17 cellular contexts compared by ENCODE assay signal in genomic region chr2:147483293-147483669, GRCh38.
"Had no signal": no experiment of that assay in that cellular context is flagged by ENCODE, and none has a peak within 500 bp of the region (broad histone marks: within the 10 kb centered on the region; RNA-seq: fewer than 3 reads in every experiment).

No MANE protein-coding gene starts in this region.

- H3K27me3 ChIP-seq: ascending aorta, foreskin keratinocyte, upper lobe of left lung had no signal

- H3K9me3 Mint-ChIP-seq: activated naive CD4-positive, alpha-beta T cell treated with anti-CD3 and anti-CD28 coated beads for 36 hours; activated naive CD8-positive, alpha-beta T cell treated with anti-CD3 and anti-CD28 coated beads, Interleukin-2, amount 50 U/mL, for 24 hours; activated T-helper 2 cell treated with anti-CD3 and anti-CD28 coated beads, Interferon-gamma antibody, Interleukin-2, Interleukin-4, amounts not matched to agents 10 μg/mL and 5 μg/mL and 100 μg/mL, durations not matched to agents 14 hours and 24 hours and 36 hours; natural killer cell had no signal

- H3K27me3 Mint-ChIP-seq: activated naive CD8-positive, alpha-beta T cell treated with anti-CD3 and anti-CD28 coated beads, Interleukin-2, amount 50 U/mL, for 24 hours had no signal

- H3K36me3 ChIP-seq: ascending aorta, upper lobe of left lung had no signal

- H3K4me3 ChIP-seq: ascending aorta, dorsolateral prefrontal cortex, mucosa of descending colon, upper lobe of left lung had no signal

- H3K4me1 ChIP-seq: ascending aorta, foreskin keratinocyte, upper lobe of left lung had no signal

- H3K4me3 Mint-ChIP-seq: activated naive CD4-positive, alpha-beta T cell treated with anti-CD3 and anti-CD28 coated beads for 36 hours; activated naive CD8-positive, alpha-beta T cell treated with anti-CD3 and anti-CD28 coated beads, Interleukin-2, amount 50 U/mL, for 24 hours; natural killer cell had no signal

- H3K27ac Mint-ChIP-seq: activated naive CD4-positive, alpha-beta T cell treated with anti-CD3 and anti-CD28 coated beads for 36 hours; activated naive CD8-positive, alpha-beta T cell treated with anti-CD3 and anti-CD28 coated beads, Interleukin-2, amount 50 U/mL, for 24 hours; activated T-helper 2 cell treated with anti-CD3 and anti-CD28 coated beads, Interferon-gamma antibody, Interleukin-2, Interleukin-4, amounts not matched to agents 10 μg/mL and 5 μg/mL and 100 μg/mL, durations not matched to agents 14 hours and 24 hours and 36 hours; natural killer cell had no signal

- H3K9me3 ChIP-seq: ascending aorta, mucosa of descending colon, upper lobe of left lung had no signal

- DNase-seq: activated CD4-positive, CD25-positive, alpha-beta regulatory T cell treated with anti-CD3 and anti-CD28 coated beads, Interleukin-2, amount 50 U/mL, for 72 hours; activated naive CD4-positive, alpha-beta T cell treated with anti-CD3 and anti-CD28 coated beads for 36 hours; activated naive CD8-positive, alpha-beta T cell treated with anti-CD3 and anti-CD28 coated beads, Interleukin-2, amount 50 U/mL, for 24 hours; dorsolateral prefrontal cortex; foreskin keratinocyte; head of caudate nucleus; left colon; mucosa of descending colon; natural killer cell; stimulated activated CD4-positive, alpha-beta T cell treated with anti-CD3 and anti-CD28 coated beads, Interleukin-15, amount 100 ng/mL, for 24 hours; stimulated activated CD4-positive, alpha-beta T cell treated with anti-CD3 and anti-CD28 coated beads, Interleukin-4, amount 100 ng/mL, for 1 hour; stimulated activated naive CD8-positive, alpha-beta T cell treated with anti-CD3 and anti-CD28 coated beads, Interleukin-15, Interleukin-2, amounts not matched to agents 100 U/mL and 50 U/mL, for 24 hours; T-helper 1 cell; T1000; upper lobe of left lung had no signal

- H3K36me3 Mint-ChIP-seq: natural killer cell had no signal

- H3K27ac ChIP-seq: ascending aorta, dorsolateral prefrontal cortex, foreskin keratinocyte, upper lobe of left lung had no signal

- H3K4me1 Mint-ChIP-seq: activated naive CD8-positive, alpha-beta T cell treated with anti-CD3 and anti-CD28 coated beads, Interleukin-2, amount 50 U/mL, for 24 hours had no signal

- ATAC-seq: foreskin keratinocyte; left colon; mucosa of descending colon; natural killer cell; stimulated activated naive CD8-positive, alpha-beta T cell treated with anti-CD3 and anti-CD28 coated beads, Interleukin-15, Interleukin-2, amounts not matched to agents 100 U/mL and 50 U/mL, for 24 hours had no signal
